11 cellular contexts compared by ENCODE assay signal in genomic region chr12:125187148-125187733, GRCh38. TPM values are rescaled to one million over a fixed set of nuclear protein-coding genes. Genes with fewer than 3 reads are reported as not detected.
DNase-seq lines count a peak whose midpoint lies in the region; ATAC-seq and TF ChIP-seq lines count a peak whose summit lies in the region.
"Had no signal": no experiment of that assay in that cellular context is flagged by ENCODE, and none has a peak within 500 bp of the region (broad histone marks: within the 10 kb centered on the region; RNA-seq: fewer than 3 reads in every experiment).

No MANE protein-coding gene starts in this region.

- ATAC-seq in GM21423 (IDR thresholded peaks at IDR 0.05; ENCODE audit: unreplicated experiment), result no peak
- ATAC-seq in GM18517 (IDR thresholded peaks at IDR 0.05; ENCODE audit: unreplicated experiment), result no peak
- no peak for ATAC-seq in activated CD8-positive, alpha-beta T cell treated with anti-CD3 and anti-CD28 coated beads for 36 hours
- ATAC-seq in naive thymus-derived CD8-positive, alpha-beta T cell, result no peak

- peak; percentile 11 for DNase-seq in fibroblast of villous mesenchyme (ENCODE audit: low read depth)
- DNase-seq in prostate gland (ENCODE audit: low spot score), result no peak
- DNase-seq in activated CD8-positive, alpha-beta T cell treated with anti-CD3 and anti-CD28 coated beads for 36 hours, result no peak
- no peak for DNase-seq in naive thymus-derived CD8-positive, alpha-beta T cell
- DNase-seq: erythroblast, NCI-H526 treated with DMSO at 0.1 percent for 48 hours had no signal

- H3K4me2 ChIP-seq in BLaER1 (peak overlapping the region; percentile 98), SU-DHL-6 (ENCODE audit: low read depth, low read length, poor library complexity, severe bottlenecking) (peak overlapping the region; percentile 61)

- no peaks in the 10 kb centered on the region for H3K36me3 ChIP-seq in BLaER1
- H3K36me3 ChIP-seq in SU-DHL-6 (ENCODE audit: low read length), result no peaks in the 10 kb centered on the region
- H3K36me3 ChIP-seq in prostate gland, result no peaks in the 10 kb centered on the region

- POLR2A ChIA-PET in activated CD8-positive, alpha-beta T cell treated with anti-CD3 and anti-CD28 coated beads for 36 hours (lab: Charles Lee), result no interaction called here
- POLR2A ChIA-PET in naive thymus-derived CD8-positive, alpha-beta T cell (lab: Charles Lee), result no interaction called here

- 2% methylated on average over 41 of the region's 41 CpGs for WGBS in prostate gland

- TF ChIP-seq POLR2A in prostate gland (IDR thresholded peaks at IDR 0.05), result no peak

- H3K27ac ChIP-seq in BLaER1 (no peak overlapping the region), SU-DHL-6 (ENCODE audit: low read depth, low read length) (no peak overlapping the region), prostate gland (no peak overlapping the region)

- H3K9me2 ChIP-seq in SU-DHL-6 (replicated peaks; ENCODE audit: insufficient read depth, low read length), result no peaks in the 10 kb centered on the region

- no peak overlapping the region for H3K4me3 Mint-ChIP-seq in activated CD8-positive, alpha-beta T cell treated with anti-CD3 and anti-CD28 coated beads for 36 hours
- peak overlapping the region in 2 of 10 donors; percentile 41 to 42 for H3K4me3 Mint-ChIP-seq in naive thymus-derived CD8-positive, alpha-beta T cell

- H3K9ac ChIP-seq in BLaER1 (no peak overlapping the region), SU-DHL-6 (ENCODE audit: low read length) (no peak overlapping the region)

- H3K79me2 ChIP-seq in SU-DHL-6 (ENCODE audit: insufficient read depth, low read length), result no peaks in the 10 kb centered on the region

- no peaks in the 10 kb centered on the region for H3F3A ChIP-seq in SU-DHL-6 (ENCODE audit: insufficient read depth)

- no peaks in the 10 kb centered on the region for H3K36me3 Mint-ChIP-seq in activated CD8-positive, alpha-beta T cell treated with anti-CD3 and anti-CD28 coated beads for 36 hours (ENCODE audit: low read depth)
- H3K36me3 Mint-ChIP-seq in naive thymus-derived CD8-positive, alpha-beta T cell, result peaks cover 0 to 10% (median 3%) of the 10 kb centered on the region in 3 donors

- H3K4me3 ChIP-seq in BLaER1, result peak overlapping the region; percentile 71
- peak overlapping the region; percentile 42 for H3K4me3 ChIP-seq in SU-DHL-6 (ENCODE audit: insufficient read depth, low read length, poor library complexity, severe bottlenecking)
- H3K4me3 ChIP-seq in fibroblast of villous mesenchyme (ENCODE audit: low read depth, low read length), result peak overlapping the region; percentile 51
- H3K4me3 ChIP-seq in prostate gland, result peak overlapping the region; percentile 10 to 23

- no peak for TF ChIP-seq CTCF in SU-DHL-6 (IDR thresholded peaks at IDR 0.05; ENCODE audit: insufficient read depth, low read length, poor library complexity, severe bottlenecking)
- TF ChIP-seq CTCF in fibroblast of villous mesenchyme (IDR thresholded peaks at IDR 0.05; ENCODE audit: insufficient read depth, low read depth, low read length), result no peak
- no peak for TF ChIP-seq CTCF in prostate gland (IDR thresholded peaks at IDR 0.05)
- no peak for TF ChIP-seq CTCF in activated CD8-positive, alpha-beta T cell treated with anti-CD3 and anti-CD28 coated beads for 36 hours (IDR thresholded peaks at IDR 0.05)

- H3K9me3 Mint-ChIP-seq in activated CD8-positive, alpha-beta T cell treated with anti-CD3 and anti-CD28 coated beads for 36 hours, result no peaks in the 10 kb centered on the region
- H3K9me3 Mint-ChIP-seq in naive thymus-derived CD8-positive, alpha-beta T cell, result no peaks in the 10 kb centered on the region

- peaks cover 51% of the 10 kb centered on the region for H4K20me1 ChIP-seq in BLaER1
- no peaks in the 10 kb centered on the region for H4K20me1 ChIP-seq in SU-DHL-6 (ENCODE audit: low read depth, low read length)

- H3K27me3 ChIP-seq in BLaER1 (peaks cover 85% of the 10 kb centered on the region), SU-DHL-6 (ENCODE audit: low read length) (no peaks in the 10 kb centered on the region), prostate gland (replicated peaks; ENCODE audit: insufficient read depth) (peaks cover 20% of the 10 kb centered on the region)

- peaks cover 2% of the 10 kb centered on the region for H3K4me1 Mint-ChIP-seq in activated CD8-positive, alpha-beta T cell treated with anti-CD3 and anti-CD28 coated beads for 36 hours (ENCODE audit: low read depth)
- peaks cover 2 to 17% (median 9%) of the 10 kb centered on the region in 4 donors for H3K4me1 Mint-ChIP-seq in naive thymus-derived CD8-positive, alpha-beta T cell

- H3K9me3 ChIP-seq in BLaER1, result no peaks in the 10 kb centered on the region
- no peaks in the 10 kb centered on the region for H3K9me3 ChIP-seq in SU-DHL-6 (ENCODE audit: insufficient read depth, low read length)
- H3K9me3 ChIP-seq in prostate gland, result no peaks in the 10 kb centered on the region

- CTCF ChIA-PET in activated CD8-positive, alpha-beta T cell treated with anti-CD3 and anti-CD28 coated beads for 36 hours (lab: Charles Lee), result interaction anchor here (2.2 kb wide), 1 partner anchor 15 kb away, joined by 10 read pairs; no protein-coding TSS in a partner anchor

- no peak overlapping the region for H2AFZ ChIP-seq in SU-DHL-6 (ENCODE audit: low read depth, low read length, severe bottlenecking)

- peaks cover 54% of the 10 kb centered on the region for H3K27me3 Mint-ChIP-seq in activated CD8-positive, alpha-beta T cell treated with anti-CD3 and anti-CD28 coated beads for 36 hours
- peaks cover 34 to 81% (median 61%) of the 10 kb centered on the region in 5 donors for H3K27me3 Mint-ChIP-seq in naive thymus-derived CD8-positive, alpha-beta T cell

- no peak overlapping the region for H3K27ac Mint-ChIP-seq in activated CD8-positive, alpha-beta T cell treated with anti-CD3 and anti-CD28 coated beads for 36 hours
- no peak overlapping the region for H3K27ac Mint-ChIP-seq in naive thymus-derived CD8-positive, alpha-beta T cell

- intact Hi-C loops in prostate gland (cut with DNase I), result no loop called here
- intact Hi-C loops in activated CD8-positive, alpha-beta T cell treated with anti-CD3 and anti-CD28 coated beads for 36 hours (cut with micrococcal nuclease), result no loop called here

- peaks cover 19% of the 10 kb centered on the region for H3K4me1 ChIP-seq in BLaER1
- peaks cover 8% of the 10 kb centered on the region for H3K4me1 ChIP-seq in prostate gland (replicated peaks)

RNA-seq across cellular contexts. Expression of gene TMEM132B, which starts 1.1 kb away (rescaled TPM):
- 5.5 and 10.4 TPM in 2 replicates for total RNA-seq in fibroblast of villous mesenchyme
- 1 to 10 TPM in 1 of 2 donors, under 1 TPM in 1; 0.23 to 5.5 TPM for total RNA-seq in prostate gland
- total RNA-seq in activated CD8-positive, alpha-beta T cell treated with anti-CD3 and anti-CD28 coated beads for 36 hours, result not detected
- not detected for total RNA-seq in naive thymus-derived CD8-positive, alpha-beta T cell
- not detected for polyA plus RNA-seq in naive thymus-derived CD8-positive, alpha-beta T cell
- total RNA-seq: activated CD8-positive, alpha-beta memory T cell treated with anti-CD3 and anti-CD28 coated beads for 36 hours had no signal

Comparison
In these comparisons a context has a peak if more than half of its experiments do, and no peak if none do; other contexts are left out.
1. H3K4me3 ChIP-seq: peak in every context shown above with its lines; median percentile 71 in BLaER1; 51 in fibroblast of villous mesenchyme; 42 in SU-DHL-6; 16 in prostate gland.